Comparison of ENCODE assay signal across 23 cellular contexts in the genomic region with DNA sequence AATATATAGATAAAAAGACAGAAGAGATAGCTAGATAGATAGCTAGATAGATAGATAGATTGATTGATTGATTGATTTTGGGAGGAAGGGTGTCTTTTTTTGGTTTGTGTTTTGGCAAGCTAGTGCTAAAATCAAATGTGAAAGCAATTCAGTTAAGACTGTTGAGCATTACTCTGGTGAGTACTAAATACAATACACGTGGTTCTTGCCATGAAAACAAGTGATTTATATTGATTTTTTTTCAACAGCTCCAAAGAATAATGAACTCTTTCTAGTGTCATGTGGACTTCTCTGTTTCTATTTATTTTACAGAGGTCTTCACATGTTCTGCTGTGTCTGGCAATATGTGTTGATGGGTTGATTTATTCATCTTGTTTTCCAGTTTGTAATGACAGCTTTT.
"Had no signal": no experiment of that assay in that cellular context is flagged by ENCODE, and none has a peak within 500 bp of the region (broad histone marks: within the 10 kb centered on the region; RNA-seq: fewer than 3 reads in every experiment).

No MANE protein-coding gene starts in this region.

- H3K4me3 Mint-ChIP-seq: activated CD4-positive, alpha-beta memory T cell treated with anti-CD3 and anti-CD28 coated beads, Interleukin-2, amount 10 ng/mL, durations not matched to agents 7 days and 5 days; activated CD4-positive, alpha-beta T cell treated with anti-CD3 and anti-CD28 coated beads for 36 hours; activated naive CD4-positive, alpha-beta T cell treated with anti-CD3 and anti-CD28 coated beads for 36 hours; activated naive CD8-positive, alpha-beta T cell; activated T-helper 17 cell treated with anti-CD3 and anti-CD28 coated beads, Interleukin-2, amount 50 U/mL, for 72 hours had no signal

- H3K27me3 Mint-ChIP-seq: activated CD4-positive, alpha-beta memory T cell treated with anti-CD3 and anti-CD28 coated beads, Interleukin-2, amount 10 ng/mL, durations not matched to agents 7 days and 5 days had no signal

- H3K4me3 ChIP-seq: cardiac muscle cell had no signal

- H3K9me3 Mint-ChIP-seq: activated CD4-positive, alpha-beta memory T cell treated with anti-CD3 and anti-CD28 coated beads, Interleukin-2, amount 10 ng/mL, durations not matched to agents 7 days and 5 days; activated naive CD4-positive, alpha-beta T cell treated with anti-CD3 and anti-CD28 coated beads for 36 hours; activated T-helper 17 cell treated with anti-CD3 and anti-CD28 coated beads, Interleukin-2, amount 50 U/mL, for 72 hours had no signal

- H3K36me3 Mint-ChIP-seq: activated naive CD8-positive, alpha-beta T cell had no signal

- H3K36me3 ChIP-seq: brain microvascular endothelial cell, cardiac muscle cell had no signal

- ATAC-seq: activated CD4-positive, alpha-beta T cell treated with anti-CD3 and anti-CD28 coated beads for 36 hours; activated T-helper 17 cell treated with anti-CD3 and anti-CD28 coated beads, Interleukin-2, amount 50 U/mL, for 72 hours; PC-3 had no signal

- H3K27ac Mint-ChIP-seq: activated CD4-positive, alpha-beta memory T cell treated with anti-CD3 and anti-CD28 coated beads, Interleukin-2, amount 10 ng/mL, durations not matched to agents 7 days and 5 days; activated CD4-positive, alpha-beta T cell treated with anti-CD3 and anti-CD28 coated beads for 36 hours; activated naive CD4-positive, alpha-beta T cell treated with anti-CD3 and anti-CD28 coated beads for 36 hours; activated naive CD8-positive, alpha-beta T cell; activated T-helper 17 cell treated with anti-CD3 and anti-CD28 coated beads, Interleukin-2, amount 50 U/mL, for 72 hours had no signal

- H3K27me3 ChIP-seq: brain microvascular endothelial cell, cardiac muscle cell had no signal

- H3K4me1 Mint-ChIP-seq: activated CD4-positive, alpha-beta memory T cell treated with anti-CD3 and anti-CD28 coated beads, Interleukin-2, amount 10 ng/mL, durations not matched to agents 7 days and 5 days; activated CD4-positive, alpha-beta T cell treated with anti-CD3 and anti-CD28 coated beads for 36 hours; activated T-helper 17 cell treated with anti-CD3 and anti-CD28 coated beads, Interleukin-2, amount 50 U/mL, for 72 hours had no signal

- DNase-seq: activated CD4-positive, alpha-beta memory T cell treated with anti-CD3 and anti-CD28 coated beads, Interleukin-2, amount 10 ng/mL, durations not matched to agents 7 days and 5 days; activated CD4-positive, alpha-beta T cell treated with anti-CD3 and anti-CD28 coated beads for 36 hours; activated CD4-positive, alpha-beta T cell treated with anti-CD3 and anti-CD28 coated beads, Interleukin-2, amount 50 U/mL, for 1 hour; activated gamma-delta T cell; activated naive CD4-positive, alpha-beta T cell treated with anti-CD3 and anti-CD28 coated beads for 36 hours; activated T-cell treated with anti-CD3 and anti-CD28 coated beads for 4 hours; activated T-cell treated with anti-CD3 and anti-CD28 coated beads, Interleukin-2, amount 50 U/mL, for 48 hours; brain microvascular endothelial cell; MM.1S; NCI-H1105; NCI-H1436; NCI-H1694 treated with DMSO at 0.1 percent for 48 hours; NCI-H2029 treated with DMSO at 0.1 percent for 48 hours; NCI-H2171 treated with DMSO at 0.1 percent for 48 hours; NCI-H226; NCI-H510A treated with DMSO at 0.1 percent for 48 hours; PC-3; SHP77; T-helper 1 cell had no signal

- H3K27ac ChIP-seq: brain microvascular endothelial cell, cardiac muscle cell, VCaP had no signal
